Comparison of ENCODE assay signal across 20 cellular contexts in the genomic region with DNA sequence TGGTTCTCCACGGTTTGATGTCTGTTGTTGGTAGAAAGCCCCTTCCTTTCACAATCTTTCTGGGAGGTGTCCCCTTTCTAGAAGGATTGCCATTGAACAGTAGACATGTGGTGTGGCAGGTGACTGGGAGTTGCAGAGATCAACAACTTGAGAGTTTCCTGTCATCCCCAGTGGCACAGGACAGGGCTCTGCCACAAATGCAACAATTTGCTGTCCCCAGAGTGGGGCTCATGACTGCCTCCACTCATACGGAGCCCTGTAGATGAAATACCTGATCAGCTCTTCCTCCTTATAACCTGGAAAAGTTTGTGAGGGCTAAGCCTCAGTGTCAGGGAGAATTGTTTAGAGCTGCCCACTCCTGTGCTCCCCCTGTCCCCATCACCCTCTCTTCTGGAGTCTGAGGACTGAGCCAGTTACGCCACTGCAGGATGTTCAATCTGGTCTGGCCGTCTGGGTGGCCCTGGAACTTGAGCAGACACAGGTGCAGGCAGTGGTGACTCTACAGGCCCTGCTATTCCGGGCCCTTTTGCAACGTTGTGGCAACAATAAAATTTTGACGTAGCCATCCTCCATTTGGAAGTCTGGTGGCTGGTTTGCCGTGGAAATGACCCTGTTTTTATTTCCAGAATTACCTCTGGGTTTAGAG. TPM values are rescaled to one million over a fixed set of nuclear protein-coding genes. Genes with fewer than 3 reads are reported as not detected.
DNase-seq lines count a peak whose midpoint lies in the region; ATAC-seq and TF ChIP-seq lines count a peak whose summit lies in the region.
"Had no signal": no experiment of that assay in that cellular context is flagged by ENCODE, and none has a peak within 500 bp of the region (broad histone marks: within the 10 kb centered on the region; RNA-seq: fewer than 3 reads in every experiment).

No MANE protein-coding gene starts in this region.

- peaks cover 62% of the 10 kb centered on the region for H3K4me1 Mint-ChIP-seq in activated CD4-positive, alpha-beta memory T cell treated with anti-CD3 and anti-CD28 coated beads, Interleukin-2, amount 10 ng/mL, durations not matched to agents 7 days and 5 days
- peaks cover 60 to 85% (median 79%) of the 10 kb centered on the region in 3 donors for H3K4me1 Mint-ChIP-seq in naive B cell

- peaks cover 79% of the 10 kb centered on the region for H3K36me3 Mint-ChIP-seq in activated CD4-positive, alpha-beta memory T cell treated with anti-CD3 and anti-CD28 coated beads, Interleukin-2, amount 10 ng/mL, durations not matched to agents 7 days and 5 days (ENCODE audit: low read depth)
- peaks cover 7 to 20% of the 10 kb centered on the region in 2 donors for H3K36me3 Mint-ChIP-seq in naive B cell

- H3K4me3 Mint-ChIP-seq in activated CD4-positive, alpha-beta memory T cell treated with anti-CD3 and anti-CD28 coated beads, Interleukin-2, amount 10 ng/mL, durations not matched to agents 7 days and 5 days: no peak overlapping the region
- H3K4me3 Mint-ChIP-seq in naive B cell: peak overlapping the region in 3 of 8 donors; percentile 3 to 30 (median 19)
- H3K4me3 Mint-ChIP-seq: GM23338 had no signal

- H3K4me1 ChIP-seq in right cardiac atrium (ENCODE audit: control insufficient read depth, insufficient read depth, low read length) (no peaks in the 10 kb centered on the region), heart left ventricle (peaks cover 0 to 45% (median 10%) of the 10 kb centered on the region in 12 donors)

- WGBS in right cardiac atrium: 82% methylated on average over 8 of the region's 8 CpGs
- 81 to 90% (median 86%) methylated on average over 7 to 8 of the region's 8 CpGs for WGBS in heart left ventricle, 4 donors

- H3K27me3 ChIP-seq in right cardiac atrium (ENCODE audit: control insufficient read depth, insufficient read depth) (no peaks in the 10 kb centered on the region), heart left ventricle (no peaks in the 10 kb centered on the region)

- H3K4me3 ChIP-seq in right cardiac atrium (ENCODE audit: low read length) (no peak overlapping the region), heart left ventricle (no peak overlapping the region)
- H3K4me3 ChIP-seq: GM23338 had no signal

- H3K27ac ChIP-seq in right cardiac atrium (ENCODE audit: low read length) (no peak overlapping the region), heart left ventricle (peak overlapping the region in 3 of 12 donors; percentile 8 to 28 (median 18))

- H3K27me3 Mint-ChIP-seq in activated CD4-positive, alpha-beta memory T cell treated with anti-CD3 and anti-CD28 coated beads, Interleukin-2, amount 10 ng/mL, durations not matched to agents 7 days and 5 days: no peaks in the 10 kb centered on the region
- H3K27me3 Mint-ChIP-seq in naive B cell: no peaks in the 10 kb centered on the region

- POLR2A ChIA-PET in activated CD4-positive, alpha-beta memory T cell treated with anti-CD3 and anti-CD28 coated beads, Interleukin-2, amount 10 ng/mL, durations not matched to agents 7 days and 5 days (lab: Charles Lee): interaction anchor here (1.6 to 2.7 kb wide), 3 partner anchors 11 to 16 kb away, joined by 6 to 12 read pairs (median 6); a partner anchor contains a TSS

- ATAC-seq in right cardiac atrium (no peak), heart left ventricle (no peak), naive B cell (ENCODE audit: low read depth in 2 of 2) (no peak), GM21786 (IDR thresholded peaks at IDR 0.05; ENCODE audit: unreplicated experiment) (no peak)
- ATAC-seq: activated CD4-positive, CD25-positive, alpha-beta regulatory T cell treated with anti-CD3 and anti-CD28 coated beads, Interleukin-2, amount 50 U/mL, for 24 hours; GM23338 had no signal

- intact Hi-C loops in right cardiac atrium (cut with DNase I): loop anchor here in 1 of 4 donors (10.0 kb wide), 1 partner anchor 154 kb away; a partner anchor contains a TSS
- intact Hi-C loops in heart left ventricle (cut with DNase I): no loop called here

- no peak for TF ChIP-seq POLR2A in heart left ventricle (IDR thresholded peaks at IDR 0.05)

- peak in 2 of 3 donors; percentile 30 to 31 for DNase-seq in right cardiac atrium
- DNase-seq in heart left ventricle: no peak
- DNase-seq in activated CD4-positive, alpha-beta memory T cell treated with anti-CD3 and anti-CD28 coated beads, Interleukin-2, amount 10 ng/mL, durations not matched to agents 7 days and 5 days: no peak
- no peak for DNase-seq in naive B cell
- no peak for DNase-seq in LoVo (ENCODE audit: low spot score)
- no peak for DNase-seq in NCI-H82 (lab: John Stamatoyannopoulos, UW)
- DNase-seq: cerebellar nuclear complex, GDM1, hippocampal formation, mesendoderm, NCI-H2029 treated with DMSO at 0.1 percent for 48 hours, NCI-H526, SHP77 treated with DMSO at 0.1 percent for 48 hours, substantia nigra had no signal

- H3K27ac Mint-ChIP-seq in activated CD4-positive, alpha-beta memory T cell treated with anti-CD3 and anti-CD28 coated beads, Interleukin-2, amount 10 ng/mL, durations not matched to agents 7 days and 5 days: peak overlapping the region; percentile 47
- peak overlapping the region in 4 of 6 donors; percentile 42 to 99 (median 66) for H3K27ac Mint-ChIP-seq in naive B cell
- H3K27ac Mint-ChIP-seq: GM23338 had no signal

- no peak for TF ChIP-seq CTCF in heart left ventricle (IDR thresholded peaks at IDR 0.05)

- no peaks in the 10 kb centered on the region for H3K9me3 ChIP-seq in right cardiac atrium (ENCODE audit: control insufficient read depth, low read length)
- H3K9me3 ChIP-seq in heart left ventricle: no peaks in the 10 kb centered on the region

- H3K9me3 Mint-ChIP-seq in activated CD4-positive, alpha-beta memory T cell treated with anti-CD3 and anti-CD28 coated beads, Interleukin-2, amount 10 ng/mL, durations not matched to agents 7 days and 5 days: no peaks in the 10 kb centered on the region
- H3K9me3 Mint-ChIP-seq in naive B cell: peaks cover 0 to under 1% (median 0%) of the 10 kb centered on the region in 7 donors
- H3K9me3 Mint-ChIP-seq: GM23338 had no signal

- peaks cover 0 to 96% (median 67%) of the 10 kb centered on the region in 9 donors for H3K36me3 ChIP-seq in heart left ventricle

- CTCF ChIA-PET in activated CD4-positive, alpha-beta memory T cell treated with anti-CD3 and anti-CD28 coated beads, Interleukin-2, amount 10 ng/mL, durations not matched to agents 7 days and 5 days (lab: Charles Lee): no interaction called here

RNA-seq across cellular contexts. Expression of a gene that starts 6.5 kb away (rescaled TPM):
- total RNA-seq in right cardiac atrium (10 to 100 TPM; 34.3 to 44.6 (median 38.1) TPM), heart left ventricle (10 to 100 TPM; 29.9 to 76.7 (median 42.9) TPM)
- polyA plus RNA-seq in right cardiac atrium (37.5 TPM), heart left ventricle (10 to 100 TPM; 39.3 to 86.3 TPM), naive B cell (ENCODE audit: low read depth in 6 of 6) (100 to 1,000 TPM; 226 to 512 (median 348) TPM)
- 100 to 1,000 TPM; 175 to 176 TPM for total RNA-seq in activated CD4-positive, alpha-beta memory T cell treated with anti-CD3 and anti-CD28 coated beads, Interleukin-2, amount 10 ng/mL, durations not matched to agents 7 days and 5 days

RNA-seq across cellular contexts. Expression of a gene that starts 14.3 kb away (rescaled TPM):
- 1,000 to 10,000 TPM in 2 of 4 donors, 100 to 1,000 TPM in 2; 946 to 1,159 (median 1,024) TPM for total RNA-seq in right cardiac atrium
- polyA plus RNA-seq in right cardiac atrium: 2,530 TPM
- 1,000 to 10,000 TPM in 1 of 9 donors, 100 to 1,000 TPM in 8; 300 to 1,183 (median 555) TPM for total RNA-seq in heart left ventricle
- polyA plus RNA-seq in heart left ventricle: 1,000 to 10,000 TPM in 1 of 2 donors, 100 to 1,000 TPM in 1; 242 to 2,064 TPM
- total RNA-seq in activated CD4-positive, alpha-beta memory T cell treated with anti-CD3 and anti-CD28 coated beads, Interleukin-2, amount 10 ng/mL, durations not matched to agents 7 days and 5 days: under 1 TPM in 1 of 2 experiments, not detected in 1; 0.43 TPM
- polyA plus RNA-seq in naive B cell (ENCODE audit: low read depth in 6 of 6): not detected

RNA-seq across cellular contexts. Expression of a gene that starts 31.3 kb away (rescaled TPM):
- total RNA-seq in right cardiac atrium (10 to 100 TPM; 24.5 to 28.9 (median 25.8) TPM), heart left ventricle (10 to 100 TPM; 10.1 to 24.3 (median 14.0) TPM)
- polyA plus RNA-seq in right cardiac atrium (16.6 TPM), heart left ventricle (10 to 100 TPM; 10.3 to 13.7 TPM), naive B cell (ENCODE audit: low read depth in 6 of 6) (10 to 100 TPM; 26.3 to 53.0 (median 31.4) TPM)
- 10 to 100 TPM; 29.4 to 30.7 TPM for total RNA-seq in activated CD4-positive, alpha-beta memory T cell treated with anti-CD3 and anti-CD28 coated beads, Interleukin-2, amount 10 ng/mL, durations not matched to agents 7 days and 5 days

RNA-seq across cellular contexts. Expression of a gene that starts 53.1 kb away (rescaled TPM):
- total RNA-seq in right cardiac atrium: 100 to 1,000 TPM in 2 of 4 donors, 10 to 100 TPM in 2; 81.0 to 124 (median 103) TPM
- polyA plus RNA-seq in right cardiac atrium: 62.8 TPM
- total RNA-seq in heart left ventricle: 10 to 100 TPM; 15.2 to 51.1 (median 25.4) TPM
- polyA plus RNA-seq in heart left ventricle: 10 to 100 TPM; 10.9 to 20.2 TPM
- total RNA-seq in activated CD4-positive, alpha-beta memory T cell treated with anti-CD3 and anti-CD28 coated beads, Interleukin-2, amount 10 ng/mL, durations not matched to agents 7 days and 5 days: under 1 TPM; 0.30 to 0.38 TPM
- 10 to 100 TPM in 1 of 6 donors, 1 to 10 TPM in 5; 1.9 to 18.5 (median 4.1) TPM for polyA plus RNA-seq in naive B cell (ENCODE audit: low read depth in 6 of 6)

RNA-seq across cellular contexts. Expression of a gene that starts 53.3 kb away (rescaled TPM):
- total RNA-seq in right cardiac atrium (under 1 TPM in 1 of 4 donors, not detected in 3; 0.14 TPM), heart left ventricle (under 1 TPM in 1 of 9 donors, not detected in 8; 0.13 TPM)
- polyA plus RNA-seq in right cardiac atrium (0.02 TPM), heart left ventricle (not detected), naive B cell (ENCODE audit: low read depth in 6 of 6) (under 1 TPM in 3 of 6 donors, not detected in 3; 0.16 to 0.31 (median 0.17) TPM)
- total RNA-seq in activated CD4-positive, alpha-beta memory T cell treated with anti-CD3 and anti-CD28 coated beads, Interleukin-2, amount 10 ng/mL, durations not matched to agents 7 days and 5 days: not detected
- total RNA-seq: aorta, GM23338, kidney, renal cortical epithelial cell had no signal

Comparison
In these comparisons a context has a peak if more than half of its experiments do, and no peak if none do; other contexts are left out.
1. DNase-seq: peak in right cardiac atrium (2 of 3); none in heart left ventricle (0 of 5), activated CD4-positive, alpha-beta memory T cell treated with anti-CD3 and anti-CD28 coated beads, Interleukin-2, amount 10 ng/mL, durations not matched to agents 7 days and 5 days (single experiment), naive B cell (single experiment), LoVo (single experiment) and NCI-H82 (single experiment).
2. RNA of a gene that starts 14.3 kb away (total RNA-seq): 946 to 1,159 TPM in right cardiac atrium and 300 to 1,183 TPM in heart left ventricle; 0.43 TPM in activated CD4-positive, alpha-beta memory T cell treated with anti-CD3 and anti-CD28 coated beads, Interleukin-2, amount 10 ng/mL, durations not matched to agents 7 days and 5 days; every median in the first group is over 100 times any median in the second.